25 cellular contexts compared by ENCODE assay signal in genomic region chr3:70647823-70648222, GRCh38.
"Had no signal": no experiment of that assay in that cellular context is flagged by ENCODE, and none has a peak within 500 bp of the region (broad histone marks: within the 10 kb centered on the region; RNA-seq: fewer than 3 reads in every experiment).

No MANE protein-coding gene starts in this region.

- H3K27me3 ChIP-seq: ascending aorta, breast epithelium, cardiac muscle cell, dorsolateral prefrontal cortex, gastrocnemius medialis had no signal

- H3K36me3 ChIP-seq: ascending aorta, breast epithelium, cardiac muscle cell, gastrocnemius medialis had no signal

- DNase-seq: activated CD4-positive, alpha-beta memory T cell treated with anti-CD3 and anti-CD28 coated beads, Interleukin-2, amount 10 ng/mL, durations not matched to agents 7 days and 5 days; activated CD4-positive, alpha-beta T cell treated with anti-CD3 and anti-CD28 coated beads for 1 hour; activated CD4-positive, alpha-beta T cell treated with anti-CD3 and anti-CD28 coated beads for 4 hours; activated CD4-positive, alpha-beta T cell treated with anti-CD3 and anti-CD28 coated beads, Interleukin-2, amount 10 ng/mL, durations not matched to agents 7 days and 5 days; activated CD4-positive, alpha-beta T cell treated with anti-CD3 and anti-CD28 coated beads, Interleukin-2, amount 50 U/mL, for 4 hours; activated CD8-positive, alpha-beta memory T cell treated with anti-CD3 and anti-CD28 coated beads, Interleukin-2, amount 50 U/mL, for 48 hours; activated gamma-delta T cell; activated naive CD4-positive, alpha-beta T cell; activated naive CD4-positive, alpha-beta T cell treated with anti-CD3 and anti-CD28 coated beads, Interleukin-2, amount 10 ng/mL, durations not matched to agents 7 days and 5 days; activated naive CD8-positive, alpha-beta T cell treated with anti-CD3 and anti-CD28 coated beads, Interleukin-2, amount 10 ng/mL, durations not matched to agents 7 days and 5 days; activated T-cell treated with anti-CD3 and anti-CD28 coated beads for 4 hours; activated T-cell treated with anti-CD3 and anti-CD28 coated beads, Interleukin-2, amount 50 U/mL, for 24 hours; activated T-cell treated with anti-CD3 and anti-CD28 coated beads, Interleukin-2, amount 50 U/mL, for 72 hours; dorsolateral prefrontal cortex; effector memory CD4-positive, alpha-beta T cell; endodermal cell; foreskin keratinocyte; gastrocnemius medialis; T-helper 2 cell had no signal

- H3K4me3 ChIP-seq: ascending aorta, breast epithelium, cardiac muscle cell, coronary artery, dorsolateral prefrontal cortex, gastrocnemius medialis had no signal

- ATAC-seq: activated naive CD4-positive, alpha-beta T cell treated with anti-CD3 and anti-CD28 coated beads, Interleukin-2, amount 50 U/mL, for 72 hours; activated T-cell treated with anti-CD3 and anti-CD28 coated beads, Interleukin-2, amount 50 U/mL, for 72 hours; esophagus mucosa; foreskin keratinocyte; gastrocnemius medialis had no signal

- H3K4me1 ChIP-seq: ascending aorta, breast epithelium, foreskin keratinocyte, gastrocnemius medialis had no signal

- H3K27ac ChIP-seq: ascending aorta, breast epithelium, cardiac muscle cell, coronary artery, dorsolateral prefrontal cortex, foreskin keratinocyte, gastrocnemius medialis had no signal

- H3K9me3 ChIP-seq: ascending aorta, breast epithelium, gastrocnemius medialis had no signal
